ENCODE assay signal across 8 cellular contexts in the genomic region with DNA sequence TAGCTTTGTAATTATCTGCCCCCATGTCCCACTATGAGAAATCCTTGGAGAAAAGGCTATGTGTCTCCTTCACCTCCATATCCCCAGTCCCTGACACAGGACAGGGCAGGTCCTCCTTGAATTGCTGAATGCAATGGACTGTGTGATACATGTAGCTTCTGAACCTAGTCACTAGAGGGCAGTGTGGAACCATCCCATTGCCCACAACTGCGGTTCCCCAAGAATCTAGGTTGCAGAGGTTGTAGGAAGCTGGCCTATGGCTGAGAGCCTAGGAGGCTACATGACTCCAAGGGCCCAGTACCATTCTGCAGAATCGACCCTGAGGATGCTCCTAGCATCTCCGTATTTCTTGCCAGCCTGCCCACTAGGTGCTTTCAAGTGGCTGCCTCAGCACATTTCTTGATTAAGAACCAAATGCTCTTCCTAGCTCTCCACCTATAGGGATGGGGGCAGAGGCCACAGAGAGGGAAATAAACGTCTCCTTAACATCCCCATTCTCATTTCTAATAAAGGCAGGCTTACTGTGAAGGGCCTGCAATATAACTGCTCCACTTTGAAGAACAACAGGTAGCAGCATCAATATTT.
DNase-seq lines count a peak whose midpoint lies in the region; TF ChIP-seq lines count a peak whose summit lies in the region.

No MANE protein-coding gene starts in this region.

- no peaks in the 10 kb centered on the region for H3K27me3 ChIP-seq in H7 (ENCODE audit: control insufficient read depth, insufficient read depth, low read length)

- no peak overlapping the region for H3K27ac Mint-ChIP-seq in glutamatergic neuron (ENCODE audit: unreplicated experiment)
- no peak overlapping the region for H3K27ac Mint-ChIP-seq in progenitor cell of endocrine pancreas

- peak; percentile 65 for DNase-seq in H7
- peak; percentile 22 for DNase-seq in LNCaP clone FGC (ENCODE audit: low read depth)
- peak; percentile 39 for DNase-seq in RPMI7951 (ENCODE audit: low read depth)
- peak; percentile 74 for DNase-seq in activated effector memory CD4-positive, alpha-beta T cell treated with anti-CD3 and anti-CD28 coated beads, Interleukin-2, amount 50 U/mL, for 16 hours
- peak; percentile 64 for DNase-seq in glutamatergic neuron
- DNase-seq in progenitor cell of endocrine pancreas (ENCODE audit: low spot score, unreplicated experiment): peak; percentile 41
- DNase-seq in activated gamma-delta T cell (lab: John Stamatoyannopoulos, UW): no peak

- H3K27me3 Mint-ChIP-seq in glutamatergic neuron (ENCODE audit: unreplicated experiment) (no peaks in the 10 kb centered on the region), progenitor cell of endocrine pancreas (peaks cover 22% of the 10 kb centered on the region)

- H3K4me3 Mint-ChIP-seq in glutamatergic neuron (ENCODE audit: unreplicated experiment): no peak overlapping the region
- H3K4me3 Mint-ChIP-seq in progenitor cell of endocrine pancreas (ENCODE audit: low read depth): no peak overlapping the region

- peak; percentile 89 for TF ChIP-seq CTCF in GM12872 (IDR thresholded peaks at IDR 0.05; ENCODE audit: insufficient read depth, low read depth, low read length)
- peak; percentile 91 for TF ChIP-seq CTCF in LNCaP clone FGC (IDR thresholded peaks at IDR 0.05; ENCODE audit: control insufficient read depth, extremely low read depth, insufficient read depth)
- peak; percentile 86 for TF ChIP-seq CTCF in glutamatergic neuron (IDR thresholded peaks at IDR 0.05; ENCODE audit: partially characterized antibody, unreplicated experiment)
- TF ChIP-seq CTCF in progenitor cell of endocrine pancreas (IDR thresholded peaks at IDR 0.05; ENCODE audit: unreplicated experiment): peak; percentile 90

- H3K4me3 ChIP-seq in H7 (ENCODE audit: insufficient read depth, low read depth, low read length) (no peak overlapping the region), LNCaP clone FGC (ENCODE audit: low read depth, low read length) (no peak overlapping the region)

- H3K9me3 Mint-ChIP-seq in glutamatergic neuron (ENCODE audit: unreplicated experiment): peaks cover 2% of the 10 kb centered on the region
- no peaks in the 10 kb centered on the region for H3K9me3 Mint-ChIP-seq in progenitor cell of endocrine pancreas (ENCODE audit: low read depth)

- H3K4me1 Mint-ChIP-seq in glutamatergic neuron (ENCODE audit: low read depth, unreplicated experiment): peaks cover 17% of the 10 kb centered on the region
- peaks cover 3% of the 10 kb centered on the region for H3K4me1 Mint-ChIP-seq in progenitor cell of endocrine pancreas (ENCODE audit: low read depth)

- no peaks in the 10 kb centered on the region for H3K36me3 Mint-ChIP-seq in glutamatergic neuron (ENCODE audit: unreplicated experiment)
- no peaks in the 10 kb centered on the region for H3K36me3 Mint-ChIP-seq in progenitor cell of endocrine pancreas (ENCODE audit: insufficient read depth)

- H3K36me3 ChIP-seq in H7 (replicated peaks; ENCODE audit: control insufficient read depth, insufficient read depth, low read length): no peaks in the 10 kb centered on the region
